In genomic region chr6:39195792-39196385, GRCh38 we compare ENCODE assay signal across 17 cellular contexts. TPM values are rescaled to one million over a fixed set of nuclear protein-coding genes. Genes with fewer than 3 reads are reported as not detected.
DNase-seq lines count a peak whose midpoint lies in the region; ATAC-seq and TF ChIP-seq lines count a peak whose summit lies in the region.
"Had no signal": no experiment of that assay in that cellular context is flagged by ENCODE, and none has a peak within 500 bp of the region (broad histone marks: within the 10 kb centered on the region; RNA-seq: fewer than 3 reads in every experiment).

No MANE protein-coding gene starts in this region.

- TF ChIP-seq CTCF in PC-9 (conservative IDR thresholded peaks at IDR 0.05) (no peak), endodermal cell (conservative IDR thresholded peaks at IDR 0.05) (no peak), mucosa of descending colon (IDR thresholded peaks at IDR 0.05) (no peak), stomach (IDR thresholded peaks at IDR 0.05) (no peak), testis (IDR thresholded peaks at IDR 0.05) (no peak)

- BruUV-seq in PC-9 (replicated peaks; lab: Mats Ljungman, UMichigan): no TSS peak

- POLR2A ChIA-PET in PC-9 (lab: Charles Lee; ENCODE audit: unreplicated experiment): no interaction called here

- peaks cover 18% of the 10 kb centered on the region for H3K36me3 ChIP-seq in PC-9 (ENCODE audit: low read depth)
- peaks cover 37% of the 10 kb centered on the region for H3K36me3 ChIP-seq in endodermal cell (ENCODE audit: control insufficient read depth, insufficient read depth, low read length)
- H3K36me3 ChIP-seq in mucosa of descending colon (ENCODE audit: low read depth): peaks cover 3% of the 10 kb centered on the region
- peaks cover 8 to 45% (median 31%) of the 10 kb centered on the region in 4 donors for H3K36me3 ChIP-seq in stomach
- H3K36me3 ChIP-seq in testis (ENCODE audit: low read depth, missing control alignments): no peaks in the 10 kb centered on the region
- H3K36me3 ChIP-seq: BLaER1 had no signal

- H3K4me1 Mint-ChIP-seq in endodermal cell: peaks cover 60% of the 10 kb centered on the region
- H3K4me1 Mint-ChIP-seq: CD8-positive, alpha-beta memory T cell had no signal

- H3K27me3 ChIP-seq in PC-9 (ENCODE audit: insufficient read depth, low read depth) (no peaks in the 10 kb centered on the region), endodermal cell (ENCODE audit: control insufficient read depth, insufficient read depth, low read length, poor library complexity, severe bottlenecking) (no peaks in the 10 kb centered on the region), stomach (no peaks in the 10 kb centered on the region), testis (no peaks in the 10 kb centered on the region)

- no peaks in the 10 kb centered on the region for H3F3A ChIP-seq in PC-9 (ENCODE audit: insufficient read depth, low read depth)

- peaks cover 53% of the 10 kb centered on the region for H3K36me3 Mint-ChIP-seq in endodermal cell (ENCODE audit: low read depth)
- H3K36me3 Mint-ChIP-seq: IgD-negative memory B cell had no signal

- H3K9me2 ChIP-seq in PC-9 (ENCODE audit: insufficient read depth): no peaks in the 10 kb centered on the region

- TF ChIP-seq POLR2A in stomach (IDR thresholded peaks at IDR 0.05) (no peak), testis (IDR thresholded peaks at IDR 0.05) (no peak)

- ATAC-seq in mucosa of descending colon (peak; percentile 52), GM21619 (IDR thresholded peaks at IDR 0.05; ENCODE audit: unreplicated experiment) (no peak), GM19035 (IDR thresholded peaks at IDR 0.05; ENCODE audit: unreplicated experiment) (no peak)
- ATAC-seq: GM23338 had no signal

- H3K27ac Mint-ChIP-seq in endodermal cell: peak overlapping the region; percentile 59
- H3K27ac Mint-ChIP-seq: CD8-positive, alpha-beta memory T cell; GM23338; IgD-negative memory B cell had no signal

- 86 to 96% methylated on average over 3 of the region's 3 CpGs for WGBS in endodermal cell (ENCODE audit: insufficient coverage in 1 of 2, insufficient read length in 1 of 2), 2 experiments
- WGBS in stomach, 5 donors: 78 to 94% (median 85%) methylated on average over 3 of the region's 3 CpGs
- WGBS in testis, 2 donors: 89 to 95% methylated on average over 3 of the region's 3 CpGs

- CTCF ChIA-PET in PC-9 (lab: Charles Lee): interaction anchor here (1.4 kb wide), 1 partner anchor 19 kb away, joined by 3 read pairs; no protein-coding TSS in a partner anchor

- H3K79me2 ChIP-seq in PC-9 (ENCODE audit: low read depth): peaks cover 58% of the 10 kb centered on the region

- intact Hi-C loops in PC-9 (cut with micrococcal nuclease; ENCODE audit: unreplicated experiment) (no loop called here), mucosa of descending colon (cut with DNase I, micrococcal nuclease) (no loop called here), stomach (cut with DNase I; ENCODE audit: low total_unique reads) (no loop called here), testis (cut with DNase I; ENCODE audit: low total_unique reads) (no loop called here)

- H3K4me3 ChIP-seq in PC-9: no peak overlapping the region
- H3K4me3 ChIP-seq in endodermal cell (ENCODE audit: low read length): no peak overlapping the region
- H3K4me3 ChIP-seq in mucosa of descending colon: no peak overlapping the region
- no peak overlapping the region for H3K4me3 ChIP-seq in stomach
- H3K4me3 ChIP-seq in testis: no peak overlapping the region
- H3K4me3 ChIP-seq: BLaER1, GM23338 had no signal

- H2AFZ ChIP-seq in PC-9: no peak overlapping the region
- H2AFZ ChIP-seq: GM23338 had no signal

- no peaks in the 10 kb centered on the region for H3K9me3 Mint-ChIP-seq in endodermal cell
- H3K9me3 Mint-ChIP-seq: CD8-positive, alpha-beta memory T cell; GM23338; H9; IgD-negative memory B cell had no signal

- H3K27me3 Mint-ChIP-seq in endodermal cell (ENCODE audit: insufficient read depth): no peaks in the 10 kb centered on the region

- DNase-seq in PC-9: no peak
- DNase-seq in endodermal cell: no peak
- DNase-seq in mucosa of descending colon: no peak
- no peak for DNase-seq in stomach
- DNase-seq in testis: no peak
- DNase-seq: 8988T, AML-193, Caco-2, GF-D8, H9 had no signal

- H3K4me1 ChIP-seq in PC-9 (replicated peaks; ENCODE audit: insufficient read depth) (peaks cover 56% of the 10 kb centered on the region), endodermal cell (ENCODE audit: control insufficient read depth, insufficient read depth, low read length) (peaks cover 32% of the 10 kb centered on the region), mucosa of descending colon (ENCODE audit: low read depth) (peaks cover 16% of the 10 kb centered on the region), stomach (peaks cover 0 to 50% (median 20%) of the 10 kb centered on the region in 4 donors), testis (no peaks in the 10 kb centered on the region)

- peak overlapping the region; percentile 52 for H3K4me2 ChIP-seq in PC-9
- H3K4me2 ChIP-seq: BLaER1, GM23338 had no signal

- no peaks in the 10 kb centered on the region for H4K20me1 ChIP-seq in PC-9 (ENCODE audit: insufficient read depth)
- H4K20me1 ChIP-seq: BLaER1 had no signal

- no peak for TF ChIP-seq EP300 in stomach (IDR thresholded peaks at IDR 0.05)

- no peak overlapping the region for H3K4me3 Mint-ChIP-seq in endodermal cell
- H3K4me3 Mint-ChIP-seq: CD8-positive, alpha-beta memory T cell; GM23338; H9; IgD-negative memory B cell had no signal

- peak overlapping the region; percentile 20; the same call in 1 of the 2 replicates for H3K27ac ChIP-seq in PC-9
- H3K27ac ChIP-seq in endodermal cell (ENCODE audit: low read depth, low read length): no peak overlapping the region
- H3K27ac ChIP-seq in stomach: peak overlapping the region in 3 of 5 donors; percentile 0 to 48 (median 40)
- no peak overlapping the region for H3K27ac ChIP-seq in testis
- H3K27ac ChIP-seq: BLaER1 had no signal

- H3K9me3 ChIP-seq in PC-9 (ENCODE audit: insufficient read depth, low read depth): no peaks in the 10 kb centered on the region
- peaks cover 6% of the 10 kb centered on the region for H3K9me3 ChIP-seq in endodermal cell (ENCODE audit: control insufficient read depth, low read length)
- H3K9me3 ChIP-seq in mucosa of descending colon: no peaks in the 10 kb centered on the region
- no peaks in the 10 kb centered on the region for H3K9me3 ChIP-seq in stomach
- H3K9me3 ChIP-seq in testis: no peaks in the 10 kb centered on the region
- H3K9me3 ChIP-seq: BLaER1, Caco-2 had no signal

- no peak overlapping the region for H3K9ac ChIP-seq in endodermal cell (ENCODE audit: extremely low read depth, low read length, poor library complexity, severe bottlenecking)
- H3K9ac ChIP-seq: BLaER1 had no signal

RNA-seq across cellular contexts. Expression of gene KCNK5, which starts 33.4 kb away (rescaled TPM):
- total RNA-seq in PC-9 (2021) (11.9 and 14.3 TPM in 2 replicates), endodermal cell (10 to 100 TPM; 29.8 to 32.2 TPM), mucosa of descending colon (10 to 100 TPM; 33.6 to 69.8 (median 42.7) TPM), stomach (10 to 100 TPM in 4 of 5 donors, 1 to 10 TPM in 1; 6.7 to 30.7 (median 15.8) TPM), testis (1 to 10 TPM; 1.6 to 2.0 TPM)
- 11.1 TPM for polyA plus RNA-seq in endodermal cell (2013, experiment 1 of 2)
- polyA plus RNA-seq in endodermal cell (2013, experiment 2 of 2): 11.0 TPM
- polyA plus RNA-seq in stomach (1 to 10 TPM; 4.9 to 6.0 (median 5.3) TPM), testis (ENCODE audit: insufficient read depth, low read depth, low replicate concordance) (2.3 TPM)
- total RNA-seq: HT1080 had no signal
- polyA plus RNA-seq: IgD-negative memory B cell had no signal

Comparison
In these comparisons a context has a peak if more than half of its experiments do, and no peak if none do; other contexts are left out.
1. H3K27ac ChIP-seq: peak in PC-9 (single experiment) and stomach (3 of 5); none in endodermal cell (single experiment) and testis (0 of 2).